Comparison of ENCODE assay signal across 7 cellular contexts in genomic region chr7:148979072-148979471, GRCh38. TPM values are rescaled to one million over a fixed set of nuclear protein-coding genes. Genes with fewer than 3 reads are reported as not detected.
DNase-seq lines count a peak whose midpoint lies in the region; ATAC-seq, FAIRE-seq and TF ChIP-seq lines count a peak whose summit lies in the region.
"Not testable (repeated sequence)": the region's sequence is repeated elsewhere in the genome, so short reads cannot be mapped to it uniquely, and the experiment has no call there.

No MANE protein-coding gene starts in this region.

- H3K9me3 ChIP-seq in SK-N-SH; HepG2 (ENCODE audit: low read length); spleen: not testable (repeated sequence)

- DNase-seq in DMS53 (lab: John Stamatoyannopoulos, UW) (peak; percentile 26), spleen (peak; percentile 11)
- DNase-seq in SK-N-SH; activated T-cell treated with anti-CD3 and anti-CD28 coated beads, Interleukin-2, amount 50 U/mL, for 4 hours; HepG2 (ENCODE audit: low spot score): not testable (repeated sequence)

- H3K36me3 Mint-ChIP-seq in IgD-negative memory B cell; activated T-cell treated with anti-CD3 and anti-CD28 coated beads, Interleukin-2, amount 50 U/mL, for 4 hours (ENCODE audit: insufficient read depth); activated naive CD8-positive, alpha-beta T cell: not testable (repeated sequence)

- H3K36me3 ChIP-seq in SK-N-SH (replicated peaks in 1 of 2; ENCODE audit: control insufficient read depth in 1 of 2, insufficient read depth in 2 of 2, low read length in 1 of 2); HepG2 (replicated peaks in 1 of 2; ENCODE audit: control insufficient read depth in 1 of 2, insufficient read depth in 2 of 2, low read length in 2 of 2); spleen: not testable (repeated sequence)

- not testable (repeated sequence) for FAIRE-seq in HepG2 (lab: Jason Lieb, UNC)

- peaks cover 16 to 21% (median 20%) of the 10 kb centered on the region in 3 donors for H3K4me1 Mint-ChIP-seq in IgD-negative memory B cell
- H3K4me1 Mint-ChIP-seq in activated T-cell treated with anti-CD3 and anti-CD28 coated beads, Interleukin-2, amount 50 U/mL, for 4 hours (ENCODE audit: low read depth): peaks cover 25% of the 10 kb centered on the region
- peaks cover 26% of the 10 kb centered on the region for H3K4me1 Mint-ChIP-seq in activated naive CD8-positive, alpha-beta T cell (ENCODE audit: low read depth)

- H3F3A ChIP-seq in SK-N-SH (replicated peaks; ENCODE audit: insufficient read depth): not testable (repeated sequence)

- TF ChIP-seq EP300 in SK-N-SH (IDR thresholded peaks at IDR 0.05; ENCODE audit: borderline replicate concordance in 1 of 2, low read depth in 1 of 2, low read length in 1 of 2); HepG2 (IDR thresholded peaks at IDR 0.05; ENCODE audit: low read depth in 2 of 2, low read length in 2 of 2); HepG2 (CRISPR knock-in tag; IDR thresholded peaks at IDR 0.05; ENCODE audit: borderline replicate concordance): not testable (repeated sequence)

- not testable (repeated sequence) for TF ChIP-seq POLR2A in HepG2 (IDR thresholded peaks at IDR 0.05; ENCODE audit: insufficient read depth in 1 of 2, low read depth in 2 of 2, low read length in 2 of 2); spleen (IDR thresholded peaks at IDR 0.05)

- not testable (repeated sequence) for H3K9me2 ChIP-seq in SK-N-SH

- POLR2A ChIA-PET in SK-N-SH (lab: Yijun Ruan, JAX); HepG2 (lab: Yijun Ruan, JAX): not testable (repeated sequence)

- H3K79me2 ChIP-seq in SK-N-SH (ENCODE audit: insufficient read depth); HepG2 (ENCODE audit: insufficient read depth, low read length): not testable (repeated sequence)

- H3K9me3 Mint-ChIP-seq in IgD-negative memory B cell; activated T-cell treated with anti-CD3 and anti-CD28 coated beads, Interleukin-2, amount 50 U/mL, for 4 hours; activated naive CD8-positive, alpha-beta T cell (ENCODE audit: low read depth): not testable (repeated sequence)

- not testable (repeated sequence) for H3K27me3 ChIP-seq in SK-N-SH (ENCODE audit: insufficient read depth); HepG2 (ENCODE audit: control insufficient read depth in 1 of 2, insufficient read depth in 2 of 2, low read length in 2 of 2)
- H3K27me3 ChIP-seq in spleen (replicated peaks in 1 of 7): peaks cover 0 to 13% (median 0%) of the 10 kb centered on the region in 7 donors

- TF ChIP-seq CTCF in SK-N-SH (IDR thresholded peaks at IDR 0.05): peak; percentile 19; the same call in 1 of the 2 replicates
- not testable (repeated sequence) for TF ChIP-seq CTCF in HepG2 (CRISPR knock-in tag; IDR thresholded peaks at IDR 0.05); spleen (IDR thresholded peaks at IDR 0.05 in 8 of 11, conservative IDR thresholded peaks at IDR 0.05 in 3 of 11)

- not testable (repeated sequence) for H2AFZ ChIP-seq in SK-N-SH (ENCODE audit: low read depth); HepG2 (ENCODE audit: low read length)

- H3K4me2 ChIP-seq in SK-N-SH: not testable (repeated sequence)
- 0 out of 2 replicates have a peak overlapping the region, but pooled peaks have one; percentile 68 for H3K4me2 ChIP-seq in HepG2 (ENCODE audit: low read depth, low read length)

- peak overlapping the region in 2 of 3 donors; percentile 67 to 84 for H3K27ac Mint-ChIP-seq in IgD-negative memory B cell
- peak overlapping the region; percentile 77 for H3K27ac Mint-ChIP-seq in activated naive CD8-positive, alpha-beta T cell

- H3K4me1 ChIP-seq in SK-N-SH (ENCODE audit: control insufficient read depth in 1 of 2, insufficient read depth in 2 of 2, low read depth in 1 of 2, low read length in 1 of 2): not testable (repeated sequence)
- H3K4me1 ChIP-seq in HepG2 (ENCODE audit: insufficient read depth, low read length): peaks cover 33% of the 10 kb centered on the region
- H3K4me1 ChIP-seq in spleen: peaks cover 7 to 21% (median 18%) of the 10 kb centered on the region in 6 donors

- CTCF ChIA-PET in SK-N-SH (lab: Yijun Ruan, JAX): interaction anchor here (1.3 to 2.1 kb wide), 3 partner anchors 12 to 87 kb away, joined by 3 to 12 read pairs (median 4); no protein-coding TSS in a partner anchor
- CTCF ChIA-PET in HepG2 (lab: Yijun Ruan, JAX; ENCODE audit: low intra/inter-chr PET ratio, low total read pairs): not testable (repeated sequence)

- TF ChIP-seq RAD21 in SK-N-SH (IDR thresholded peaks at IDR 0.05; ENCODE audit: low read length); HepG2 (CRISPR knock-in tag; IDR thresholded peaks at IDR 0.05): not testable (repeated sequence)

- in situ Hi-C loops in HepG2 (cut with HindIII; ENCODE audit: extremely low pct_ligation_motif_present, low pct_unique_long_range_greater_than_20kb): not testable (repeated sequence)

- ATAC-seq in activated T-cell treated with anti-CD3 and anti-CD28 coated beads, Interleukin-2, amount 50 U/mL, for 4 hours; HepG2: not testable (repeated sequence)

- not testable (repeated sequence) for BruUV-seq in HepG2 (replicated peaks; lab: Mats Ljungman, UMichigan)

- intact Hi-C loops in HepG2 (cut with micrococcal nuclease; ENCODE audit: unreplicated experiment); spleen (cut with DNase I; ENCODE audit: low total_unique reads): not testable (repeated sequence)

- H3K9ac ChIP-seq in SK-N-SH; HepG2 (ENCODE audit: insufficient read depth, low read depth, low read length): not testable (repeated sequence)

- not testable (repeated sequence) for H3K27ac ChIP-seq in SK-N-SH (ENCODE audit: low read depth in 2 of 2, low read length in 1 of 2); HepG2 (ENCODE audit: extremely low read length, insufficient read depth, low read length); spleen

- not testable (repeated sequence) for H3K27me3 Mint-ChIP-seq in IgD-negative memory B cell; activated T-cell treated with anti-CD3 and anti-CD28 coated beads, Interleukin-2, amount 50 U/mL, for 4 hours (ENCODE audit: low read depth); activated naive CD8-positive, alpha-beta T cell

- WGBS in SK-N-SH (ENCODE audit: low lambda C conversion rate): 83% methylated on average over 7 of the region's 7 CpGs
- 59% methylated on average over 7 of the region's 7 CpGs for WGBS in HepG2 (ENCODE audit: low lambda C conversion rate)
- 80 to 92% (median 88%) methylated on average over 7 of the region's 7 CpGs for WGBS in spleen, 5 donors

- H3K4me3 ChIP-seq in SK-N-SH (ENCODE audit: low read depth in 2 of 2, low read length in 1 of 2); HepG2 (replicated peaks in 1 of 3; ENCODE audit: insufficient read depth in 1 of 3, low read depth in 2 of 3, low read length in 3 of 3); spleen: not testable (repeated sequence)

- H4K20me1 ChIP-seq in SK-N-SH (ENCODE audit: insufficient read depth); HepG2 (ENCODE audit: insufficient read depth, low read length): not testable (repeated sequence)

- peak overlapping the region in 1 of 4 donors; percentile 55 for H3K4me3 Mint-ChIP-seq in IgD-negative memory B cell
- H3K4me3 Mint-ChIP-seq in activated T-cell treated with anti-CD3 and anti-CD28 coated beads, Interleukin-2, amount 50 U/mL, for 4 hours: peak overlapping the region; percentile 7
- H3K4me3 Mint-ChIP-seq in activated naive CD8-positive, alpha-beta T cell: not testable (repeated sequence)

RNA-seq across cellular contexts. Expression of gene PDIA4, which starts 49.2 kb away (rescaled TPM):
- polyA plus RNA-seq in IgD-negative memory B cell (94.4 TPM), SK-N-SH (2012; rRNA removed) (393 and 400 TPM in 2 replicates), HepG2 (2011; rRNA removed) (257 and 278 TPM in 2 replicates), spleen (10 to 100 TPM; 21.6 to 33.2 (median 33.2) TPM)
- polyA plus RNA-seq in SK-N-SH (2012; cell fraction: cytosol; rRNA removed): 316 and 398 TPM in 2 replicates
- 171 and 252 TPM in 2 replicates for polyA plus RNA-seq in SK-N-SH (2012; cell fraction: nucleus; rRNA removed)
- total RNA-seq in activated T-cell treated with anti-CD3 and anti-CD28 coated beads, Interleukin-2, amount 50 U/mL, for 4 hours: 100 to 1,000 TPM; 124 to 134 (median 131) TPM
- total RNA-seq in HepG2 (2016; rRNA removed; fragmentation: Illumina TruSeq; extraction: Trizol) (171 and 402 TPM in 2 replicates), spleen (100 to 1,000 TPM in 3 of 7 donors, 10 to 100 TPM in 4; 81.1 to 160 (median 90.0) TPM)
- total RNA-seq in HepG2 (2016; cell fraction: cytosol; rRNA removed; fragmentation: Illumina TruSeq; extraction: Trizol; ENCODE audit: low read depth): 22.9 and 25.7 TPM in 2 replicates
- 147 and 420 TPM in 2 replicates for total RNA-seq in HepG2 (2016; cell fraction: insoluble cytoplasmic fraction; rRNA removed; fragmentation: Illumina TruSeq; extraction: Trizol)
- 46.8 and 54.4 TPM in 2 replicates for total RNA-seq in HepG2 (2016; cell fraction: membrane; rRNA removed; fragmentation: Illumina TruSeq; extraction: Trizol)
- 291 and 344 TPM in 2 replicates for total RNA-seq in HepG2 (2016; cell fraction: nucleus; rRNA removed; fragmentation: Illumina TruSeq; extraction: Trizol)
- polyA plus RNA-seq in HepG2 (2011; cell fraction: cytosol; rRNA removed): 265 and 293 TPM in 2 replicates
- 106 and 130 TPM in 2 replicates for polyA plus RNA-seq in HepG2 (2011; cell fraction: nucleus; rRNA removed)
- polyA plus RNA-seq in HepG2 (2012): 244 and 280 TPM in 2 replicates
- polyA plus RNA-seq in HepG2 (2016; cell fraction: cytosol; fragmentation: Illumina TruSeq; extraction: Trizol; ENCODE audit: low read depth): 19.9 and 20.2 TPM in 2 replicates
- 150 and 172 TPM in 2 replicates for polyA plus RNA-seq in HepG2 (2016; cell fraction: insoluble cytoplasmic fraction; fragmentation: Illumina TruSeq; extraction: Trizol; ENCODE audit: low read depth)
- polyA plus RNA-seq in HepG2 (2016; cell fraction: membrane; fragmentation: Illumina TruSeq; extraction: Trizol; ENCODE audit: low read depth): 32.6 and 38.7 TPM in 2 replicates
- 470 and 531 TPM in 2 replicates for polyA plus RNA-seq in HepG2 (2016; cell fraction: nucleus; fragmentation: Illumina TruSeq; extraction: Trizol; ENCODE audit: insufficient read depth, low read depth)
- polyA minus RNA-seq in HepG2 (2011; rRNA and poly(A)+ RNA removed; ENCODE audit: low replicate concordance): 88.5 and 200 TPM in 2 replicates
- polyA minus RNA-seq in HepG2 (2011; cell fraction: cytosol; rRNA and poly(A)+ RNA removed): 156 and 159 TPM in 2 replicates
- polyA minus RNA-seq in HepG2 (2011; cell fraction: nucleus; rRNA and poly(A)+ RNA removed): 65.0 and 77.7 TPM in 2 replicates
